In the genomic region with DNA sequence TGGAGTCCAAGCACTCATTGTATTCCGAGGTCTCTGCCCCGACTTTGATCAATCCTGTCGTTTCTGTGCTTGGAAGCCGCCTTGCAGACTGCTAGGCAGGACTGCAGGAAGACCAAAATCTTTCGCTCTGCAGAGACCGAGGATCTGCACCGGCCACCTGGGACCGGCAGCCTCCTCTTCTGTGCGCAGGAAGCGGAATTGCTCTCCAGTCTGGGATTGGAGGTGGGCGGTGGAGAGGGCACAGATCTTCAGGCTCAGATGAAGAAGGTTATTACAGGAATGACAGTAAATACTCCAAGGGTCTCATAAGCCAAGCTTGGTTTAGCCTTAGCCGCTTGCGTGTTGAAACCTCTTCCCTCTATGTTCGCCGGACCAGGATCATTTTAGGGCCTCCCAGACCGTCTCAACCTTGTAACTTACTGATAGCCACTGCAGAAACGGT, we compare ENCODE assay signal across 8 cellular contexts. TPM values are rescaled to one million over a fixed set of nuclear protein-coding genes. Genes with fewer than 3 reads are reported as not detected.
DNase-seq lines count a peak whose midpoint lies in the region; ATAC-seq, FAIRE-seq and TF ChIP-seq lines count a peak whose summit lies in the region.

No MANE protein-coding gene starts in this region.

- DNase-seq in AG04449 (ENCODE audit: low read depth, low spot score), result no peak
- DNase-seq in GM12892 (ENCODE audit: insufficient read length), result no peak
- DNase-seq in RCC 7860 (ENCODE audit: low spot score), result peak; percentile 10
- DNase-seq in cardiac fibroblast (ENCODE audit: low read depth in 2 of 2), result peak; percentile 48 to 50
- peak; percentile 29 for DNase-seq in kidney glomerular epithelial cell (lab: John Stamatoyannopoulos, UW)
- DNase-seq in activated CD4-positive, CD25-positive, alpha-beta regulatory T cell treated with anti-CD3 and anti-CD28 coated beads, Interleukin-2, amount 50 U/mL, for 72 hours, result no peak

- H3K36me3 Mint-ChIP-seq in stimulated activated memory B cell treated with anti-CD40 and anti-IgM and Interleukin-4, amounts not matched to agents 10 μg/mL and 1 μg/mL and 100 μg/mL, for 72 hours, result peaks cover 25% of the 10 kb centered on the region

- H3K4me3 Mint-ChIP-seq in stimulated activated memory B cell treated with anti-CD40 and anti-IgM and Interleukin-4, amounts not matched to agents 10 μg/mL and 1 μg/mL and 100 μg/mL, for 72 hours, result peak overlapping the region; percentile 92

- FAIRE-seq in GM12892 (lab: Jason Lieb, UNC) (peak; percentile 14), RCC 7860 (lab: Jason Lieb, UNC) (no peak)

- H3K4me3 ChIP-seq in AG04449 (ENCODE audit: low read depth, low read length), result peak overlapping the region; percentile 81
- peak overlapping the region; percentile 71 to 83 for H3K4me3 ChIP-seq in cardiac fibroblast (replicated peaks in 1 of 2; ENCODE audit: low read depth in 2 of 2, low read length in 2 of 2)

- H3K27ac Mint-ChIP-seq in stimulated activated memory B cell treated with anti-CD40 and anti-IgM and Interleukin-4, amounts not matched to agents 10 μg/mL and 1 μg/mL and 100 μg/mL, for 72 hours, result peak overlapping the region; percentile 87

- no peak for TF ChIP-seq CTCF in AG04449 (IDR thresholded peaks at IDR 0.05; ENCODE audit: insufficient read depth, low read length, missing control alignments)
- TF ChIP-seq CTCF in cardiac fibroblast (IDR thresholded peaks at IDR 0.05; ENCODE audit: low read depth, low read length), result no peak

- CTCF ChIA-PET in AG04449 (lab: Yijun Ruan, JAX), result interaction anchor here (1.1 to 8.1 kb wide), 3 partner anchors 13 to 154 kb away, joined by 4 to 82 read pairs (median 4); no protein-coding TSS in a partner anchor

- TF ChIP-seq POLR2A in GM12892 (IDR thresholded peaks at IDR 0.05; ENCODE audit: low read depth, low read length), result no peak

- peaks cover 37% of the 10 kb centered on the region for H3K4me1 Mint-ChIP-seq in stimulated activated memory B cell treated with anti-CD40 and anti-IgM and Interleukin-4, amounts not matched to agents 10 μg/mL and 1 μg/mL and 100 μg/mL, for 72 hours

- no peaks in the 10 kb centered on the region for H3K9me3 Mint-ChIP-seq in stimulated activated memory B cell treated with anti-CD40 and anti-IgM and Interleukin-4, amounts not matched to agents 10 μg/mL and 1 μg/mL and 100 μg/mL, for 72 hours

- POLR2A ChIA-PET in AG04449 (lab: Yijun Ruan, JAX), result no interaction called here

- ATAC-seq in stimulated activated memory B cell treated with anti-CD40 and anti-IgM and Interleukin-4, amounts not matched to agents 10 μg/mL and 1 μg/mL and 100 μg/mL, for 72 hours, result no peak
- ATAC-seq in HG02970 (IDR thresholded peaks at IDR 0.05; ENCODE audit: low FRiP score, unreplicated experiment), result no peak

- no peaks in the 10 kb centered on the region for H3K27me3 Mint-ChIP-seq in stimulated activated memory B cell treated with anti-CD40 and anti-IgM and Interleukin-4, amounts not matched to agents 10 μg/mL and 1 μg/mL and 100 μg/mL, for 72 hours

RNA-seq across cellular contexts. Expression of a gene that starts 1.0 kb away (rescaled TPM):
- polyA plus RNA-seq in GM12892 (2012; ENCODE audit: missing spikeins), result 22.2 TPM

RNA-seq across cellular contexts. Expression of a gene that starts 29.2 kb away (rescaled TPM):
- polyA plus RNA-seq in GM12892 (2012; ENCODE audit: missing spikeins), result 6.4 TPM

Comparison
In these comparisons a context has a peak if more than half of its experiments do, and no peak if none do; other contexts are left out.
1. DNase-seq: peak in RCC 7860 (single experiment), cardiac fibroblast (2 of 2) and kidney glomerular epithelial cell (single experiment); none in AG04449 (single experiment), GM12892 (single experiment) and activated CD4-positive, CD25-positive, alpha-beta regulatory T cell treated with anti-CD3 and anti-CD28 coated beads, Interleukin-2, amount 50 U/mL, for 72 hours (single experiment).